Comparison of ENCODE assay signal across 10 cellular contexts in the genomic region with DNA sequence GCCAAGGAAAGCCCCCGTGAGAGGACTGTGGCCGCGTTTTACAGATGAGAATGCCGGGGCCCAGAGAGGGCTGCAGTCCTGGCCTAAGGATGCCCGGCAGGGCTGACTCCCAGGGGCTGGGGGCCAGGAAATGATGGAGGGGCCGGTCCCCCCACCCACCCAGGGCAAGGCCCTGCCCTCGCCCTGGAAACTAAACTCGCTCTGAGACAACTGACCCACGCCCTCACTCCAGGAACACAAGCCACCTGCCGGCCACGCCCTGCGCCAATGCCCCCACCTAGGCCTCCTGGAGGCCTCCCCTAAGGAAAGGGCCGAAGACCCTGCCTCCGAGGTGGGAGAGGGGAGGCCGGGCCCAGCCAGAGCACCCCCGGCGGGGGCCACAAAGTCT. TPM values are rescaled to one million over a fixed set of nuclear protein-coding genes. Genes with fewer than 3 reads are reported as not detected.
DNase-seq lines count a peak whose midpoint lies in the region; ATAC-seq, FAIRE-seq and TF ChIP-seq lines count a peak whose summit lies in the region.
"Had no signal": no experiment of that assay in that cellular context is flagged by ENCODE, and none has a peak within 500 bp of the region (broad histone marks: within the 10 kb centered on the region; RNA-seq: fewer than 3 reads in every experiment).

No MANE protein-coding gene starts in this region.

- no peak for ATAC-seq in GM18511 (IDR thresholded peaks at IDR 0.05; ENCODE audit: unreplicated experiment)

- intact Hi-C loops in tibial artery (cut with DNase I; ENCODE audit: low total_unique reads): loop anchor here (5.0 kb wide), 2 partner anchors 52 to 72 kb away; partner anchors contain the start of genes EEF2 and PIAS4

- H3K4me1 Mint-ChIP-seq in activated T-cell treated with anti-CD3 and anti-CD28 coated beads, Interleukin-2, amount 50 U/mL, for 24 hours (ENCODE audit: low read depth): peaks cover 58% of the 10 kb centered on the region
- peaks cover 14% of the 10 kb centered on the region for H3K4me1 Mint-ChIP-seq in mesothelial cell of epicardium

- H3K4me3 ChIP-seq in bronchial epithelial cell (ENCODE audit: low read depth, low read length) (peak overlapping the region; percentile 37), tibial artery (peak overlapping the region; percentile 37 to 98)

- H3K27ac ChIP-seq in tibial artery: peak overlapping the region; percentile 99

- no peak for DNase-seq in activated T-cell treated with anti-CD3 and anti-CD28 coated beads, Interleukin-2, amount 50 U/mL, for 24 hours
- no peak for DNase-seq in activated T-cell treated with anti-CD3 and anti-CD28 coated beads, Interleukin-2, amount 50 U/mL, for 1 hour
- no peak for DNase-seq in bronchial epithelial cell (ENCODE audit: low read depth)
- no peak for DNase-seq in mesothelial cell of epicardium (ENCODE audit: low spot score in 2 of 2, unreplicated experiment in 2 of 2)
- no peak for DNase-seq in tibial artery
- no peak for DNase-seq in ureter (ENCODE audit: low spot score)
- DNase-seq in NCI-H345 treated with DMSO at 0.1 percent for 48 hours (lab: John Stamatoyannopoulos, UW; ENCODE audit: unreplicated experiment): no peak
- DNase-seq: islet precursor cell had no signal

- peak overlapping the region; percentile 44 for H3K4me3 Mint-ChIP-seq in activated T-cell treated with anti-CD3 and anti-CD28 coated beads, Interleukin-2, amount 50 U/mL, for 24 hours
- H3K4me3 Mint-ChIP-seq in mesothelial cell of epicardium: no peak overlapping the region

- H3K36me3 ChIP-seq in bronchial epithelial cell (ENCODE audit: control insufficient read depth, insufficient read depth, low read length): peaks cover 24% of the 10 kb centered on the region
- peaks cover 7 to 26% (median 8%) of the 10 kb centered on the region in 3 donors for H3K36me3 ChIP-seq in tibial artery

- H3K27me3 Mint-ChIP-seq in activated T-cell treated with anti-CD3 and anti-CD28 coated beads, Interleukin-2, amount 50 U/mL, for 24 hours: no peaks in the 10 kb centered on the region
- H3K27me3 Mint-ChIP-seq in mesothelial cell of epicardium (ENCODE audit: low read depth): no peaks in the 10 kb centered on the region
- H3K27me3 Mint-ChIP-seq: activated naive CD8-positive, alpha-beta T cell had no signal

- H3K27me3 ChIP-seq in bronchial epithelial cell (ENCODE audit: control insufficient read depth, insufficient read depth, low read length): no peaks in the 10 kb centered on the region
- no peaks in the 10 kb centered on the region for H3K27me3 ChIP-seq in tibial artery

- H3K36me3 Mint-ChIP-seq in activated T-cell treated with anti-CD3 and anti-CD28 coated beads, Interleukin-2, amount 50 U/mL, for 24 hours (ENCODE audit: low read depth): peaks cover 61% of the 10 kb centered on the region
- peaks cover 13% of the 10 kb centered on the region for H3K36me3 Mint-ChIP-seq in mesothelial cell of epicardium
- H3K36me3 Mint-ChIP-seq: activated naive CD8-positive, alpha-beta T cell had no signal

- TF ChIP-seq CTCF in bronchial epithelial cell (IDR thresholded peaks at IDR 0.05; ENCODE audit: insufficient read depth, low read length, severe bottlenecking): no peak
- TF ChIP-seq CTCF in mesothelial cell of epicardium (IDR thresholded peaks at IDR 0.05; ENCODE audit: unreplicated experiment): no peak
- TF ChIP-seq CTCF in tibial artery (IDR thresholded peaks at IDR 0.05): no peak

- H3K9me3 Mint-ChIP-seq in activated T-cell treated with anti-CD3 and anti-CD28 coated beads, Interleukin-2, amount 50 U/mL, for 24 hours: no peaks in the 10 kb centered on the region
- no peaks in the 10 kb centered on the region for H3K9me3 Mint-ChIP-seq in mesothelial cell of epicardium

- FAIRE-seq in bronchial epithelial cell (lab: Jason Lieb, UNC): no peak

- H3K9me3 ChIP-seq in tibial artery: no peaks in the 10 kb centered on the region

- H3K27ac Mint-ChIP-seq in activated T-cell treated with anti-CD3 and anti-CD28 coated beads, Interleukin-2, amount 50 U/mL, for 24 hours: peak overlapping the region; percentile 93
- H3K27ac Mint-ChIP-seq in mesothelial cell of epicardium: peak overlapping the region; percentile 39

- H3K4me1 ChIP-seq in tibial artery: peaks cover 10 to 71% (median 64%) of the 10 kb centered on the region in 4 donors

RNA-seq across cellular contexts. Expression of gene ZBTB7A, which starts 7.2 kb away (rescaled TPM):
- total RNA-seq in bronchial epithelial cell: 15.3 and 29.2 TPM in 2 replicates
- total RNA-seq in mesothelial cell of epicardium: 27.3 to 27.9 TPM (median 27.7 TPM) in 3 replicates
- total RNA-seq in ureter: 63.8 TPM

RNA-seq across cellular contexts. Expression of gene PIAS4, which starts 52.0 kb away (rescaled TPM):
- total RNA-seq in bronchial epithelial cell (10.0 and 24.2 TPM in 2 replicates), mesothelial cell of epicardium (47.9 to 50.1 TPM (median 48.0 TPM) in 3 replicates), ureter (27.3 TPM)
